Comparison of ENCODE assay signal across 1 cellular context in the genomic region with DNA sequence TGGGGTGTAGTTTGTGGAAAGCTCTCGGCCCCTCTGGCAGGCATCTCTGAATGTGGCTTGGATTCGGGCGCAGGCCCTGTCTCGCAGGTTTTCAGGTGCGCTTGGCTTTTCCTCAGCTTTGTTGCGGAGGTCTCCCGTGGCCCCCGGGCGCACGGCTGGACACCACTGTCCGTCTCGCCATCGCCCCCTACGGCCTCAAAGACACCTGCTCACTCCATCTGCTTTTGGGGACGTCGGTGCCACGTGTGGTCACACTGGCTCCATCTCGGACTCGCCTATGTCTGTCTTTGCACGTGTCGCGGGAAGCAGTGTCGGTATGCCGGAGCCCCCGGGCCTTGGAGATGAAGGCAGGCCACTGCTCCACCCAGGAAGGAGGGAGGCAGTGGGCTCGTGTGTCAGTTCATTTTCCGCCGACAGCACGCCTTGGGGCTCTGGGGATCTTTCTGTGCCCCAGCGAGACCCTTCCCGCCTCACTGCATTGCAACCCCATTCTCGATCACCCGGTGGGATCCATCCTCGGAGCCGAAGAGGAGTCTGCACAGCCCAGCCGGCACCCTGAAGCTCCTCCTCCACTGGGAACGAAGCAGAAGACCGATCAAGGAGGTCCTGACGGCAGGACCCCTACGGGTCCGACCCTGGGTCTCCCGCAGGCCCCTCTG.
TF ChIP-seq lines count a peak whose summit lies in the region.

No MANE protein-coding gene starts in this region.

TF ChIP-seq in H1, 55 proteins besides CTCF, POLR2A, EP300 and RAD21:
- TF ChIP-seq PHF8 (conservative IDR thresholded peaks at IDR 0.05; ENCODE audit: low read depth, low read length): no peak
